Comparison of ENCODE assay signal across 28 cellular contexts in the genomic region with DNA sequence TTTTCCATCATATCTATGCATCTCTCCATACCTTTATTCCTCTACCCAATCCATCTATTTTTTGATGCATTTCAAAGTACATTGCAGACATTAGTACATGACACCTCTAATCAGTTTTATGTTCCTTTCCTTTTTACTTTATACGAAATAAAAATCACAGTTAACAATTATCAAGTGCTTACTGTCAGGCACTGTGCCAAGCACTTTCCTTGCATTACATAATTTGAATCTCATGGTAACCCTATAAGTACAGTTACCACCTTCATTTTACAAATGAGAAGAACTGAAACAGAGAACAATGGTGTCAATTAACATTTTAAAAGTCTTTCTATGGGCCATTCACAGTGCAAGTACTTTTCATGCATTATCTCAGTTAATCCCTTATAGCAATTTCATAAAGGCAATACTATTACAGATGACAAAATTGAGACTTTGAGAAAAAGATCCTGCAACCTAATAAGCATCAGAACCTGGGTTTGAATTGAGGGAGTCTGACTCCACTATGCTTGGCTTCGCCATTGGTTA.
"Had no signal": no experiment of that assay in that cellular context is flagged by ENCODE, and none has a peak within 500 bp of the region (broad histone marks: within the 10 kb centered on the region; RNA-seq: fewer than 3 reads in every experiment).

No MANE protein-coding gene starts in this region.

- H3K9me3 Mint-ChIP-seq: activated naive CD4-positive, alpha-beta T cell treated with anti-CD3 and anti-CD28 coated beads for 36 hours had no signal

- DNase-seq: activated CD4-positive, alpha-beta T cell treated with anti-CD3 and anti-CD28 coated beads for 4 hours; activated CD4-positive, alpha-beta T cell treated with anti-CD3 and anti-CD28 coated beads, Interleukin-2, amount 50 U/mL, for 4 hours; activated CD8-positive, alpha-beta memory T cell treated with anti-CD3 and anti-CD28 coated beads for 24 hours; activated effector memory CD4-positive, alpha-beta T cell treated with Interleukin-2 at 50 U/mL for 16 hours; activated naive CD4-positive, alpha-beta T cell treated with anti-CD3 and anti-CD28 coated beads for 36 hours; activated naive CD8-positive, alpha-beta T cell treated with anti-CD3 and anti-CD28 coated beads for 36 hours; dorsolateral prefrontal cortex; effector memory CD4-positive, alpha-beta T cell; gastrocnemius medialis; glutamatergic neuron; islet precursor cell; left cardiac atrium; left ventricle myocardium superior; nephron progenitor cell; retina; small intestine; stimulated activated CD4-positive, alpha-beta T cell treated with anti-CD3 and anti-CD28 coated beads, Interleukin-4, amount 100 ng/mL, for 4 hours; stimulated activated CD8-positive, alpha-beta memory T cell treated with anti-CD3 and anti-CD28 coated beads, Interleukin-4, amount 100 ng/mL, for 48 hours; T-helper 9 cell had no signal

- H3K27me3 ChIP-seq: ascending aorta, cardiac muscle cell, gastrocnemius medialis, tibial nerve had no signal

- H3K4me3 ChIP-seq: ascending aorta, cardiac muscle cell, coronary artery, dorsolateral prefrontal cortex, gastrocnemius medialis, tibial nerve had no signal

- ATAC-seq: gastrocnemius medialis; left cardiac atrium; left ventricle myocardium superior; sciatic nerve; stimulated activated memory B cell treated with anti-CD40 and anti-IgM and Interleukin-4, amounts not matched to agents 10 μg/mL and 1 μg/mL and 100 μg/mL, for 72 hours had no signal

- H3K27ac ChIP-seq: cardiac muscle cell, dorsolateral prefrontal cortex, gastrocnemius medialis, neutrophil, tibial nerve, VCaP had no signal

- H3K27me3 Mint-ChIP-seq: activated naive CD8-positive, alpha-beta T cell treated with anti-CD3 and anti-CD28 coated beads for 36 hours; stimulated activated memory B cell treated with anti-CD40 and anti-IgM and Interleukin-4, amounts not matched to agents 10 μg/mL and 1 μg/mL and 100 μg/mL, for 72 hours had no signal

- H3K4me1 Mint-ChIP-seq: stimulated activated memory B cell treated with anti-CD40 and anti-IgM and Interleukin-4, amounts not matched to agents 10 μg/mL and 1 μg/mL and 100 μg/mL, for 72 hours had no signal

- H3K27ac Mint-ChIP-seq: activated naive CD4-positive, alpha-beta T cell treated with anti-CD3 and anti-CD28 coated beads for 36 hours; activated naive CD8-positive, alpha-beta T cell treated with anti-CD3 and anti-CD28 coated beads for 36 hours; nephron progenitor cell; stimulated activated memory B cell treated with anti-CD40 and anti-IgM and Interleukin-4, amounts not matched to agents 10 μg/mL and 1 μg/mL and 100 μg/mL, for 72 hours had no signal

- H3K36me3 ChIP-seq: ascending aorta, cardiac muscle cell, gastrocnemius medialis, neutrophil, tibial nerve had no signal

- H3K9me3 ChIP-seq: ascending aorta, gastrocnemius medialis, neutrophil, tibial nerve had no signal

- H3K4me3 Mint-ChIP-seq: activated naive CD4-positive, alpha-beta T cell treated with anti-CD3 and anti-CD28 coated beads for 36 hours; activated naive CD8-positive, alpha-beta T cell treated with anti-CD3 and anti-CD28 coated beads for 36 hours; brain; nephron progenitor cell; stimulated activated memory B cell treated with anti-CD40 and anti-IgM and Interleukin-4, amounts not matched to agents 10 μg/mL and 1 μg/mL and 100 μg/mL, for 72 hours had no signal

- H3K36me3 Mint-ChIP-seq: brain; stimulated activated memory B cell treated with anti-CD40 and anti-IgM and Interleukin-4, amounts not matched to agents 10 μg/mL and 1 μg/mL and 100 μg/mL, for 72 hours had no signal
